13 cellular contexts compared by ENCODE assay signal in the genomic region with DNA sequence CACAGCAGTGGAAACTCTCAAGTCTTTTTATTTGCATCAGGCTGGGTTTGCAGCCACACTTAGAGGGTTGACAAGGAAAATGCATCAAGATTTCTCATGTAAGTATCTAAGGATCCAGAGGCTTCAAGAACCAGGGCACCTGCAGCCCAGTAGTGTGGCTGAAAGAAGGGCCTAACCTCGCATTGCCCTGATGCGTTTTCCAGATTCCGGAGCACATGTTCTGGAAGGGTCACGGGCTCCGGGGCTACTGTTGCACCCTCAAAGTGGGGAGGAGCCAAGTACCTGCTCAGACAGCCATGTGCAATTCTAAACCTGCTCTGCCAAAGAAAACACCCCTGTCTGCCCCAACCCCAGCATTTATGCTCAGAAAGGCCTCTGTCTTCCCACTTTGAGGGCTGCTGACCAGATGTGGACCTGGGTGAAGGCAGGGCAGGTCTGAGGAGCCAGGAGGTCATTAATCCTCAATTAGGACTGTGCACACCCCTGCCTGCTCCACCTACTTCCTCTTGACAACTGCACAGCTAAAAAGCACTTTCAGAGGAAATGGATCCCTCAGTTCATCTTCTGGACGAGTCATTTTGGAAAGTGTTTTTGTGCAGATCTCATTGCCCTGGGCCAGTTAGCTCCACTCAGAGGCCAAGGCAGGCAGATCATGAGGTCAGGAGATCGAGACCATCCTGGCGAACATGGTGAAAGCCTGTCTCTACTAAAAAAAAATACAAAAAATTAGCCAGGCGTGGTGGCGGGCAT.
"Had no signal": no experiment of that assay in that cellular context is flagged by ENCODE, and none has a peak within 500 bp of the region (broad histone marks: within the 10 kb centered on the region; RNA-seq: fewer than 3 reads in every experiment).

No MANE protein-coding gene starts in this region.

- H3K4me1 Mint-ChIP-seq: immature natural killer cell; memory B cell; naive thymus-derived CD8-positive, alpha-beta T cell had no signal

- H3K4me3 Mint-ChIP-seq: dendritic cell treated with granulocyte-macrophage colony-stimulating factor and Interleukin-4, amounts not matched to agents 40 ng/mL and 50 ng/mL, for 4 days; immature natural killer cell; memory B cell; naive thymus-derived CD8-positive, alpha-beta T cell had no signal

- H3K36me3 ChIP-seq: heart right ventricle, neutrophil, thyroid gland had no signal

- ATAC-seq: activated naive CD4-positive, alpha-beta T cell treated with anti-CD3 and anti-CD28 coated beads, Interleukin-2, amount 50 U/mL, for 72 hours; esophagus mucosa; heart right ventricle; naive thymus-derived CD8-positive, alpha-beta T cell had no signal

- H3K4me3 ChIP-seq: heart right ventricle, thyroid gland had no signal

- H3K27me3 ChIP-seq: heart right ventricle, neutrophil, thyroid gland had no signal

- H3K9me3 ChIP-seq: heart right ventricle, neutrophil, thyroid gland had no signal

- DNase-seq: activated gamma-delta T cell treated with Interleukin-2 at 50 U/mL for 16 hours; effector CD8-positive, alpha-beta T cell; heart right ventricle; immature natural killer cell; naive thymus-derived CD8-positive, alpha-beta T cell; stimulated activated naive CD4-positive, alpha-beta T cell; T1000; thyroid gland had no signal

- H3K9me3 Mint-ChIP-seq: activated naive CD4-positive, alpha-beta T cell treated with anti-CD3 and anti-CD28 coated beads, Interleukin-2, amount 50 U/mL, for 72 hours; dendritic cell treated with granulocyte-macrophage colony-stimulating factor and Interleukin-4, amounts not matched to agents 40 ng/mL and 50 ng/mL, for 4 days; memory B cell; naive thymus-derived CD8-positive, alpha-beta T cell had no signal

- H3K27ac ChIP-seq: heart right ventricle, neutrophil, thyroid gland had no signal

- H3K27ac Mint-ChIP-seq: activated naive CD4-positive, alpha-beta T cell treated with anti-CD3 and anti-CD28 coated beads, Interleukin-2, amount 50 U/mL, for 72 hours; dendritic cell treated with granulocyte-macrophage colony-stimulating factor and Interleukin-4, amounts not matched to agents 40 ng/mL and 50 ng/mL, for 4 days; immature natural killer cell; memory B cell; naive thymus-derived CD8-positive, alpha-beta T cell had no signal

- H3K27me3 Mint-ChIP-seq: dendritic cell treated with granulocyte-macrophage colony-stimulating factor and Interleukin-4, amounts not matched to agents 40 ng/mL and 50 ng/mL, for 4 days; memory B cell had no signal

- H3K36me3 Mint-ChIP-seq: activated naive CD4-positive, alpha-beta T cell treated with anti-CD3 and anti-CD28 coated beads, Interleukin-2, amount 50 U/mL, for 72 hours; immature natural killer cell; memory B cell; naive thymus-derived CD8-positive, alpha-beta T cell had no signal
